ENCODE assay signal across 1 cellular context in genomic region chr14:105602243-105602750, GRCh38.
TF ChIP-seq lines count a peak whose summit lies in the region.

No MANE protein-coding gene starts in this region.

TF ChIP-seq in IMR-90, 13 proteins besides CTCF, POLR2A, EP300 and RAD21:
- TF ChIP-seq ELK1 (IDR thresholded peaks at IDR 0.05; ENCODE audit: borderline replicate concordance, low read depth, low read length) (no peak), USF2 (IDR thresholded peaks at IDR 0.05; ENCODE audit: low read depth, low read length) (no peak), FOS (IDR thresholded peaks at IDR 0.05; ENCODE audit: low read depth, low read length) (no peak), MXI1 (IDR thresholded peaks at IDR 0.05; ENCODE audit: borderline replicate concordance, low read depth, low read length) (no peak), CHD1 (IDR thresholded peaks at IDR 0.05; ENCODE audit: low read depth, low read length) (no peak), RCOR1 (IDR thresholded peaks at IDR 0.05; ENCODE audit: insufficient replicate concordance, low read length) (no peak), BHLHE40 (IDR thresholded peaks at IDR 0.05; ENCODE audit: low read depth, low read length) (no peak), MAZ (IDR thresholded peaks at IDR 0.05; ENCODE audit: borderline replicate concordance, low read depth, low read length) (no peak), NFE2L2 (IDR thresholded peaks at IDR 0.05; ENCODE audit: low read depth, low read length) (no peak)
